In genomic region chr2:260507-261161, GRCh38 we compare ENCODE assay signal across 24 cellular contexts. TPM values are rescaled to one million over a fixed set of nuclear protein-coding genes. Genes with fewer than 3 reads are reported as not detected.
DNase-seq lines count a peak whose midpoint lies in the region; ATAC-seq and TF ChIP-seq lines count a peak whose summit lies in the region.
"Had no signal": no experiment of that assay in that cellular context is flagged by ENCODE, and none has a peak within 500 bp of the region (broad histone marks: within the 10 kb centered on the region; RNA-seq: fewer than 3 reads in every experiment).

No MANE protein-coding gene starts in this region.

- intact Hi-C loops in Caco-2 (cut with micrococcal nuclease; ENCODE audit: unreplicated experiment) = no loop called here

- CTCF ChIA-PET in Caco-2 (lab: Charles Lee) = interaction anchor here (1.7 kb wide), 1 partner anchor 14 kb away, joined by 10 read pairs; no protein-coding TSS in a partner anchor

- ATAC-seq in GM19467 (IDR thresholded peaks at IDR 0.05; ENCODE audit: unreplicated experiment) (no peak), omental fat pad (ENCODE audit: low FRiP score) (no peak)
- ATAC-seq: foreskin keratinocyte; natural killer cell treated with Interleukin-12 subunit alpha and Interleukin-12 subunit beta and Interleukin-15 and Interleukin-18, amount 100 ng/mL, for 72 hours; Right ventricle myocardium inferior; stimulated activated memory B cell treated with anti-CD40 and anti-IgM and Interleukin-4, amounts not matched to agents 10 μg/mL and 1 μg/mL and 100 μg/mL, for 72 hours had no signal

- no TSS peak for BruUV-seq in Caco-2 (replicated peaks; lab: Mats Ljungman, UMichigan)

- TF ChIP-seq CTCF in Caco-2 (IDR thresholded peaks at IDR 0.05; ENCODE audit: insufficient read depth in 1 of 2, low read depth in 1 of 2, low read length in 1 of 2, severe bottlenecking in 1 of 2, unreplicated experiment in 1 of 2) = no peak
- no peak for TF ChIP-seq CTCF in glutamatergic neuron (IDR thresholded peaks at IDR 0.05; ENCODE audit: partially characterized antibody, unreplicated experiment)
- TF ChIP-seq CTCF in parathyroid adenoma (IDR thresholded peaks at IDR 0.05) = no peak
- no peak for TF ChIP-seq CTCF in omental fat pad (IDR thresholded peaks at IDR 0.05)

- H3K27ac Mint-ChIP-seq in Caco-2 (ENCODE audit: unreplicated experiment) (no peak overlapping the region), glutamatergic neuron (ENCODE audit: unreplicated experiment) (peak overlapping the region; percentile 28)
- H3K27ac Mint-ChIP-seq: dendritic cell treated with granulocyte-macrophage colony-stimulating factor and Interleukin-4, amounts not matched to agents 40 ng/mL and 50 ng/mL, for 4 days; IgD-negative memory B cell; natural killer cell treated with Interleukin-12 subunit alpha and Interleukin-12 subunit beta and Interleukin-15 and Interleukin-18, amount 100 ng/mL, for 72 hours; stimulated activated memory B cell treated with anti-CD40 and anti-IgM and Interleukin-4, amounts not matched to agents 10 μg/mL and 1 μg/mL and 100 μg/mL, for 72 hours had no signal

- no peaks in the 10 kb centered on the region for H3K27me3 Mint-ChIP-seq in Caco-2 (ENCODE audit: insufficient read depth, unreplicated experiment)
- peaks cover 8% of the 10 kb centered on the region for H3K27me3 Mint-ChIP-seq in glutamatergic neuron (ENCODE audit: unreplicated experiment)
- H3K27me3 Mint-ChIP-seq: IgD-negative memory B cell; natural killer cell treated with Interleukin-12 subunit alpha and Interleukin-12 subunit beta and Interleukin-15 and Interleukin-18, amount 100 ng/mL, for 72 hours; stimulated activated memory B cell treated with anti-CD40 and anti-IgM and Interleukin-4, amounts not matched to agents 10 μg/mL and 1 μg/mL and 100 μg/mL, for 72 hours had no signal

- H3K36me3 Mint-ChIP-seq in Caco-2 (ENCODE audit: insufficient read depth, unreplicated experiment) (peaks cover 11% of the 10 kb centered on the region), glutamatergic neuron (ENCODE audit: unreplicated experiment) (peaks cover 9% of the 10 kb centered on the region)

- H2AFZ ChIP-seq in parathyroid adenoma = no peak overlapping the region

- H3K36me3 ChIP-seq in Caco-2 (ENCODE audit: control insufficient read depth, insufficient read depth, low read length) (no peaks in the 10 kb centered on the region; the same call in 1 of the 2 replicates), parathyroid adenoma (ENCODE audit: control insufficient read depth, insufficient read depth, low read length) (no peaks in the 10 kb centered on the region)
- H3K36me3 ChIP-seq: breast epithelium, thyroid gland had no signal

- peak; percentile 23 to 53 for DNase-seq in Caco-2
- no peak for DNase-seq in glutamatergic neuron
- no peak for DNase-seq in NCI-H510A treated with DMSO at 0.1 percent for 48 hours (lab: John Stamatoyannopoulos, UW)
- no peak for DNase-seq in activated CD4-positive, CD25-positive, alpha-beta regulatory T cell (lab: John Stamatoyannopoulos, UW)
- no peak for DNase-seq in omental fat pad (ENCODE audit: low spot score)
- DNase-seq: activated CD4-positive, alpha-beta T cell treated with anti-CD3 and anti-CD28 coated beads for 48 hours; activated CD8-positive, alpha-beta memory T cell treated with anti-CD3 and anti-CD28 coated beads, Interleukin-2, amount 50 U/mL, for 48 hours; foreskin keratinocyte; MG63; NCI-H1436 treated with DMSO at 0.1 percent for 48 hours; NCI-H526; posterior cingulate gyrus; stimulated activated CD4-positive, alpha-beta T cell treated with anti-CD3 and anti-CD28 coated beads, Interleukin-1b, Interleukin-23, amount 100 ng/mL, for 48 hours; thyroid gland had no signal

- no peak overlapping the region for H3K9ac ChIP-seq in parathyroid adenoma

- H3K27me3 ChIP-seq in Caco-2 (replicated peaks; ENCODE audit: control insufficient read depth, insufficient read depth, low read length) (no peaks in the 10 kb centered on the region), parathyroid adenoma (ENCODE audit: control insufficient read depth, insufficient read depth, low read length) (no peaks in the 10 kb centered on the region)
- H3K27me3 ChIP-seq: breast epithelium, foreskin keratinocyte, MG63, thyroid gland had no signal

- POLR2A ChIA-PET in Caco-2 (lab: Charles Lee) = no interaction called here

- H3K4me2 ChIP-seq in parathyroid adenoma (ENCODE audit: low read length) = peak overlapping the region; percentile 36

- H3K9me3 Mint-ChIP-seq in Caco-2 (ENCODE audit: unreplicated experiment) = peaks cover 16% of the 10 kb centered on the region
- H3K9me3 Mint-ChIP-seq in glutamatergic neuron (ENCODE audit: unreplicated experiment) = peaks cover 13% of the 10 kb centered on the region
- H3K9me3 Mint-ChIP-seq: natural killer cell treated with Interleukin-12 subunit alpha and Interleukin-12 subunit beta and Interleukin-15 and Interleukin-18, amount 100 ng/mL, for 72 hours had no signal

- H3K9me3 ChIP-seq in Caco-2 (peaks cover 14% of the 10 kb centered on the region; the same call in 1 of the 2 replicates), parathyroid adenoma (ENCODE audit: control insufficient read depth, low read length) (no peaks in the 10 kb centered on the region)
- H3K9me3 ChIP-seq: thyroid gland had no signal

- H3K4me1 ChIP-seq in Caco-2 (peaks cover 21% of the 10 kb centered on the region), parathyroid adenoma (peaks cover 5% of the 10 kb centered on the region)
- H3K4me1 ChIP-seq: foreskin keratinocyte had no signal

- H3K4me3 ChIP-seq in Caco-2 (ENCODE audit: low read depth, low read length) (no peak overlapping the region), parathyroid adenoma (ENCODE audit: low read depth, low read length) (no peak overlapping the region)
- H3K4me3 ChIP-seq: breast epithelium, MG63, thyroid gland had no signal

- H3K4me3 Mint-ChIP-seq in Caco-2 (ENCODE audit: unreplicated experiment) = no peak overlapping the region
- H3K4me3 Mint-ChIP-seq in glutamatergic neuron (ENCODE audit: unreplicated experiment) = no peak overlapping the region
- H3K4me3 Mint-ChIP-seq: dendritic cell treated with granulocyte-macrophage colony-stimulating factor and Interleukin-4, amounts not matched to agents 40 ng/mL and 50 ng/mL, for 4 days; IgD-negative memory B cell; natural killer cell treated with Interleukin-12 subunit alpha and Interleukin-12 subunit beta and Interleukin-15 and Interleukin-18, amount 100 ng/mL, for 72 hours; stimulated activated memory B cell treated with anti-CD40 and anti-IgM and Interleukin-4, amounts not matched to agents 10 μg/mL and 1 μg/mL and 100 μg/mL, for 72 hours had no signal

- H3K79me2 ChIP-seq in parathyroid adenoma = peaks cover 7% of the 10 kb centered on the region

- H3K27ac ChIP-seq in parathyroid adenoma = no peak overlapping the region
- H3K27ac ChIP-seq: breast epithelium, foreskin keratinocyte, thyroid gland had no signal

- peaks cover 17% of the 10 kb centered on the region for H3K4me1 Mint-ChIP-seq in Caco-2 (ENCODE audit: low read depth, unreplicated experiment)
- peaks cover 23% of the 10 kb centered on the region for H3K4me1 Mint-ChIP-seq in glutamatergic neuron (ENCODE audit: low read depth, unreplicated experiment)
- H3K4me1 Mint-ChIP-seq: stimulated activated memory B cell treated with anti-CD40 and anti-IgM and Interleukin-4, amounts not matched to agents 10 μg/mL and 1 μg/mL and 100 μg/mL, for 72 hours had no signal

TF ChIP-seq in PFSK-1, 5 proteins besides CTCF, POLR2A, EP300 and RAD21:
- TF ChIP-seq FOXP2 (optimal IDR thresholded peaks at IDR 0.05; ENCODE audit: borderline replicate concordance, extremely low read depth, extremely low read length, insufficient read depth) (peak; percentile 39), TAF1 (IDR thresholded peaks at IDR 0.05; ENCODE audit: borderline replicate concordance, insufficient read depth, low read length) (no peak)
TF ChIP-seq in PFSK-1: peak in this region for 1.

RNA-seq across cellular contexts. Expression of gene SH3YL1, which starts 3.2 kb away (rescaled TPM):
- 76.0 and 77.3 TPM in 2 replicates for total RNA-seq in Caco-2 (2022)
- 12.0 TPM for polyA plus RNA-seq in PFSK-1 (2012; ENCODE audit: insufficient read length, low read depth)
- total RNA-seq in glutamatergic neuron (ENCODE audit: unreplicated experiment) = 21.4 TPM
- 10 to 100 TPM; 23.9 to 41.9 (median 32.0) TPM for total RNA-seq in omental fat pad

RNA-seq across cellular contexts. Expression of gene ACP1, which starts 4.1 kb away (rescaled TPM):
- total RNA-seq in Caco-2 (2022) (166 and 193 TPM in 2 replicates), glutamatergic neuron (ENCODE audit: unreplicated experiment) (86.1 TPM), omental fat pad (10 to 100 TPM; 62.3 to 69.0 (median 65.3) TPM)
- 151 TPM for polyA plus RNA-seq in PFSK-1 (2012; ENCODE audit: insufficient read length, low read depth)

RNA-seq across cellular contexts. Expression of gene ALKAL2, which starts 27.3 kb away (rescaled TPM):
- not detected in 2 replicates for total RNA-seq in Caco-2 (2022)
- polyA plus RNA-seq in PFSK-1 (2012; ENCODE audit: insufficient read length, low read depth) = 18.1 TPM
- total RNA-seq in glutamatergic neuron (ENCODE audit: unreplicated experiment) = 1.0 TPM
- 10 to 100 TPM in 3 of 4 donors, 1 to 10 TPM in 1; 4.8 to 45.6 (median 17.0) TPM for total RNA-seq in omental fat pad
- total RNA-seq: foreskin keratinocyte, skeletal muscle tissue had no signal
- polyA plus RNA-seq: foreskin keratinocyte had no signal

Comparison
In these comparisons a context has a peak if more than half of its experiments do, and no peak if none do; other contexts are left out.
1. DNase-seq: peak in Caco-2 (2 of 2); none in glutamatergic neuron (single experiment), NCI-H510A treated with DMSO at 0.1 percent for 48 hours (single experiment), activated CD4-positive, CD25-positive, alpha-beta regulatory T cell (0 of 4) and omental fat pad (single experiment).